Comparison of ENCODE assay signal across 28 cellular contexts in the genomic region with DNA sequence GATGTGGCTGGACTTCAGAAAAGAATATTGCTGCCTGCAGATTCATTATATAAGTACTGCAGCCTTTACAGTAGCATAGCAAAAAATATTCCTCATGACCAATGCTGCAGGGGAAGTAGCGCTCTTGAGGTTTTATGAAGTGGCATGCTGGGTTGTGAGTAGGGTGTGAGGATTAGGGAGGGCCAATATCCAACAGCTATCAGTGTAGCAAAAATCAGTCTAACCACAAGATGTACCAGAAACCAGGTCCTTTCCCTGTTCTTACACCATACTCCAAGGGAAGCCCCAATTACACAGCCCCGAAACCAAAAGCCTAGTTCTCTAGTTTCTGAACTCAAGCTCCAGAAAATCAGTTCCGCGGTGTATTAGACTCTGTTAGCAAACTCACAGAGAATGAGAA.
"Had no signal": no experiment of that assay in that cellular context is flagged by ENCODE, and none has a peak within 500 bp of the region (broad histone marks: within the 10 kb centered on the region; RNA-seq: fewer than 3 reads in every experiment).

No MANE protein-coding gene starts in this region.

- H2AFZ ChIP-seq: PC-9 had no signal

- DNase-seq: Kasumi-1, KBM-7, MG63, NCI-H1092, NCI-H1417 treated with DMSO at 0.1 percent for 48 hours, NCI-H1436 treated with DMSO at 0.1 percent for 48 hours, NCI-H1694 treated with DMSO at 0.1 percent for 48 hours, NCI-H187 treated with DMSO at 0.1 percent for 48 hours, NCI-H2029, NCI-H2081, NCI-H2107, NCI-H2171, NCI-H226, NCI-H446 treated with DMSO at 0.1 percent for 48 hours, NCI-H510A, NCI-H524, NCI-H526, NCI-H69, NCI-H82, PC-9, SHP77, SIG-M5, SJCRH30, SW 1271, T-helper 1 cell had no signal

- H3K27ac ChIP-seq: KMS-11, PC-9, RWPE1, SJCRH30, SK-N-MC had no signal

- H3K4me3 ChIP-seq: MG63, PC-9, SJCRH30, SK-N-MC had no signal

- H3K9ac ChIP-seq: KMS-11 had no signal

- H3K9me3 ChIP-seq: MG63, SJCRH30 had no signal

- H3K4me1 ChIP-seq: SJCRH30 had no signal

- H3K27me3 ChIP-seq: MG63, SJCRH30 had no signal

- H3K36me3 ChIP-seq: MG63, SJCRH30 had no signal

- H3K4me2 ChIP-seq: KMS-11, PC-9 had no signal
